ENCODE assay signal across 1 cellular context in the genomic region with DNA sequence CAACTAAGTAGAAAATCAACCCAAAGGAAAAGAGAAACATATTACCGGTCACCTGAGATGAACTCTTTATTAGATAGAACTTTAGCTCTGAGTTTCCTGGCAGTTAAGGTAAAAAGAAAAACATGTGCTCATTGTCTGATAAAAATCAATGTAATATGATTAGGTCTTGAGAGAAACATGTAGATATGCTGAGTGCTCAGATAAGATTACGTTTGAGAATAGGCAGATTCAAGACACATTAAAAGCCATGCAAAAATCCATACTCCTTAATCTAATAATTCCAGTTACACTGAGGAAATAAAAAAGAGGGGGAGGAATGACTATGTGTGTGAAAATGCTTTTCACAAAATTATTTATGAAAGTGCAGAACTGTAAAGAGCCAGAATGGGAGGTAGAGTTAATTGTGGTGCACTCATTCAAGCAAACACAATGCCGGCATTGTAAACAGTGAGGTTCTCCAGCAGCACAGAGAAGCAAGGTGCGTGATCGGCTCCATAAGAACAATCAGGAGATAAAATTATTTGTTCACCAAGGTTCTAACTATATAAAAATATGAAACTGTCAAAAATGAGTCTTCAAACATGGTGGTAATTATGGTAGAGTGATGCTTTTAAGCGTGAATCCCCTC.
A peak's percentile ranks its signal among the peaks of the same experiment; 100 is the strongest.
TF ChIP-seq lines count a peak whose summit lies in the region.

No MANE protein-coding gene starts in this region.

TF ChIP-seq in SK-N-SH treated with all-trans-retinoic acid at 6 μM for 48 hours, 23 proteins besides CTCF, POLR2A, EP300 and RAD21 (continued from another document):
- TF ChIP-seq, protein P1, sequence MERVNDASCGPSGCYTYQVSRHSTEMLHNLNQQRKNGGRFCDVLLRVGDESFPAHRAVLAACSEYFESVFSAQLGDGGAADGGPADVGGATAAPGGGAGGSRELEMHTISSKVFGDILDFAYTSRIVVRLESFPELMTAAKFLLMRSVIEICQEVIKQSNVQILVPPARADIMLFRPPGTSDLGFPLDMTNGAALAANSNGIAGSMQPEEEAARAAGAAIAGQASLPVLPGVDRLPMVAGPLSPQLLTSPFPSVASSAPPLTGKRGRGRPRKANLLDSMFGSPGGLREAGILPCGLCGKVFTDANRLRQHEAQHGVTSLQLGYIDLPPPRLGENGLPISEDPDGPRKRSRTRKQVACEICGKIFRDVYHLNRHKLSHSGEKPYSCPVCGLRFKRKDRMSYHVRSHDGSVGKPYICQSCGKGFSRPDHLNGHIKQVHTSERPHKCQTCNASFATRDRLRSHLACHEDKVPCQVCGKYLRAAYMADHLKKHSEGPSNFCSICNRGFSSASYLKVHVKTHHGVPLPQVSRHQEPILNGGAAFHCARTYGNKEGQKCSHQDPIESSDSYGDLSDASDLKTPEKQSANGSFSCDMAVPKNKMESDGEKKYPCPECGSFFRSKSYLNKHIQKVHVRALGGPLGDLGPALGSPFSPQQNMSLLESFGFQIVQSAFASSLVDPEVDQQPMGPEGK (CRISPR knock-in tag; IDR thresholded peaks at IDR 0.05; ENCODE audit: borderline replicate concordance) = peak; percentile 89
- TF ChIP-seq ZFP3 (CRISPR knock-in tag; IDR thresholded peaks at IDR 0.05) (peak; percentile 61; the same call in 1 of the 2 replicates), OSR1 (CRISPR knock-in tag; IDR thresholded peaks at IDR 0.05) (no peak), ZFP30 (CRISPR knock-in tag; IDR thresholded peaks at IDR 0.05) (no peak), TOX (CRISPR knock-in tag; IDR thresholded peaks at IDR 0.05; ENCODE audit: borderline replicate concordance) (peak; percentile 74; the same call in 1 of the 2 replicates), GLIS3 (CRISPR knock-in tag; IDR thresholded peaks at IDR 0.05) (peak; percentile 90; the same call in 1 of the 2 replicates), ZNF70 (CRISPR knock-in tag; IDR thresholded peaks at IDR 0.05) (peak; percentile 52; the same call in 1 of the 2 replicates)
- TF ChIP-seq, protein P2, sequence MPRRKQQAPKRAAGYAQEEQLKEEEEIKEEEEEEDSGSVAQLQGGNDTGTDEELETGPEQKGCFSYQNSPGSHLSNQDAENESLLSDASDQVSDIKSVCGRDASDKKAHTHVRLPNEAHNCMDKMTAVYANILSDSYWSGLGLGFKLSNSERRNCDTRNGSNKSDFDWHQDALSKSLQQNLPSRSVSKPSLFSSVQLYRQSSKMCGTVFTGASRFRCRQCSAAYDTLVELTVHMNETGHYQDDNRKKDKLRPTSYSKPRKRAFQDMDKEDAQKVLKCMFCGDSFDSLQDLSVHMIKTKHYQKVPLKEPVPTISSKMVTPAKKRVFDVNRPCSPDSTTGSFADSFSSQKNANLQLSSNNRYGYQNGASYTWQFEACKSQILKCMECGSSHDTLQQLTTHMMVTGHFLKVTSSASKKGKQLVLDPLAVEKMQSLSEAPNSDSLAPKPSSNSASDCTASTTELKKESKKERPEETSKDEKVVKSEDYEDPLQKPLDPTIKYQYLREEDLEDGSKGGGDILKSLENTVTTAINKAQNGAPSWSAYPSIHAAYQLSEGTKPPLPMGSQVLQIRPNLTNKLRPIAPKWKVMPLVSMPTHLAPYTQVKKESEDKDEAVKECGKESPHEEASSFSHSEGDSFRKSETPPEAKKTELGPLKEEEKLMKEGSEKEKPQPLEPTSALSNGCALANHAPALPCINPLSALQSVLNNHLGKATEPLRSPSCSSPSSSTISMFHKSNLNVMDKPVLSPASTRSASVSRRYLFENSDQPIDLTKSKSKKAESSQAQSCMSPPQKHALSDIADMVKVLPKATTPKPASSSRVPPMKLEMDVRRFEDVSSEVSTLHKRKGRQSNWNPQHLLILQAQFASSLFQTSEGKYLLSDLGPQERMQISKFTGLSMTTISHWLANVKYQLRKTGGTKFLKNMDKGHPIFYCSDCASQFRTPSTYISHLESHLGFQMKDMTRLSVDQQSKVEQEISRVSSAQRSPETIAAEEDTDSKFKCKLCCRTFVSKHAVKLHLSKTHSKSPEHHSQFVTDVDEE (CRISPR knock-in tag; IDR thresholded peaks at IDR 0.05) = peak; percentile 95; the same call in 1 of the 2 replicates
